ENCODE assay signal across 23 cellular contexts in genomic region chr19:45061965-45062364, GRCh38. TPM values are rescaled to one million over a fixed set of nuclear protein-coding genes. Genes with fewer than 3 reads are reported as not detected.
"Had no signal": no experiment of that assay in that cellular context is flagged by ENCODE, and none has a peak within 500 bp of the region (broad histone marks: within the 10 kb centered on the region; RNA-seq: fewer than 3 reads in every experiment).

No MANE protein-coding gene starts in this region.

- H3K27ac ChIP-seq: colonic mucosa, epithelial cell of prostate, esophagus squamous epithelium, gastrocnemius medialis, heart right ventricle, left lung, lower lobe of right lung had no signal

- H3K27ac Mint-ChIP-seq: dendritic cell treated with granulocyte-macrophage colony-stimulating factor and Interleukin-4, amounts not matched to agents 40 ng/mL and 50 ng/mL, for 4 days had no signal

- ATAC-seq: effector memory CD8-positive, alpha-beta T cell; esophagus mucosa; gastrocnemius medialis; heart right ventricle; left cardiac atrium; left lung; left ventricle myocardium superior; lower lobe of right lung had no signal

- H3K27me3 ChIP-seq: colonic mucosa, esophagus squamous epithelium, gastrocnemius medialis, heart right ventricle, left lung had no signal

- H3K4me3 ChIP-seq: colonic mucosa, esophagus squamous epithelium, gastrocnemius medialis, heart right ventricle, left lung, lower lobe of right lung had no signal

- H3K27me3 Mint-ChIP-seq: dendritic cell treated with granulocyte-macrophage colony-stimulating factor and Interleukin-4, amounts not matched to agents 40 ng/mL and 50 ng/mL, for 4 days; effector memory CD8-positive, alpha-beta T cell had no signal

- H3K4me3 Mint-ChIP-seq: dendritic cell treated with granulocyte-macrophage colony-stimulating factor and Interleukin-4, amounts not matched to agents 40 ng/mL and 50 ng/mL, for 4 days; effector memory CD8-positive, alpha-beta T cell; endodermal cell had no signal

- DNase-seq: colonic mucosa; cortex of kidney; effector CD8-positive, alpha-beta T cell; effector memory CD8-positive, alpha-beta T cell; endodermal cell; erythroblast; esophagus squamous epithelium; foreskin fibroblast; foreskin melanocyte; gastrocnemius medialis; glutamatergic neuron; head of caudate nucleus; heart right ventricle; hippocampal formation; left cardiac atrium; left lung; left ventricle myocardium superior; lower lobe of right lung; mesendoderm; midbrain had no signal

- H3K4me1 ChIP-seq: colonic mucosa, gastrocnemius medialis, heart right ventricle, left lung, lower lobe of right lung had no signal

- H3K9me3 Mint-ChIP-seq: dendritic cell treated with granulocyte-macrophage colony-stimulating factor and Interleukin-4, amounts not matched to agents 40 ng/mL and 50 ng/mL, for 4 days; effector memory CD8-positive, alpha-beta T cell; endodermal cell had no signal

- H3K9me3 ChIP-seq: colonic mucosa, esophagus squamous epithelium, gastrocnemius medialis, heart right ventricle, left lung, lower lobe of right lung had no signal

RNA-seq across cellular contexts. Expression of gene ZNF296, which starts 14.3 kb away (rescaled TPM):
- total RNA-seq: gastrocnemius medialis had no signal
